8 cellular contexts compared by ENCODE assay signal in genomic region chr15:91706366-91707032, GRCh38.
DNase-seq lines count a peak whose midpoint lies in the region; ATAC-seq lines count a peak whose summit lies in the region.

No MANE protein-coding gene starts in this region.

- H4K20me1 ChIP-seq in BLaER1 treated with 17β-estradiol and CSF1 and Interleukin-3, amounts not matched to agents 10 nM and 100 nM: no peaks in the 10 kb centered on the region

- H3K27ac ChIP-seq in BLaER1 treated with 17β-estradiol and CSF1 and Interleukin-3, amounts not matched to agents 10 nM and 100 nM: peak overlapping the region in 8 of 11 experiments; percentile 6 to 73 (median 60); a peak in 16 of 22 replicates
- no peak overlapping the region for H3K27ac ChIP-seq in right cardiac atrium (ENCODE audit: low read length)

- H3K36me3 ChIP-seq in BLaER1 treated with 17β-estradiol and CSF1 and Interleukin-3, amounts not matched to agents 10 nM and 100 nM: no peaks in the 10 kb centered on the region
- no peaks in the 10 kb centered on the region for H3K36me3 ChIP-seq in adipocyte (ENCODE audit: control insufficient read depth, insufficient read depth, low read length, severe bottlenecking)

- intact Hi-C loops in right cardiac atrium (cut with DNase I): loop anchor here in 3 of 4 donors (5.0 to 10.0 kb wide), 6 partner anchors 148 to 412 kb away; partner anchors contain the start of gene SLCO3A1 (in 1 of the 3)

- peak; percentile 39 for DNase-seq in NCI-H1105 treated with DMSO at 0.1 percent for 48 hours (lab: John Stamatoyannopoulos, UW)
- DNase-seq in SW480 (ENCODE audit: low spot score): peak; percentile 50
- peak; percentile 65 for DNase-seq in adipocyte (ENCODE audit: low read depth)
- peak; percentile 78 to 80 (median 79) for DNase-seq in right cardiac atrium
- peak; percentile 2 for DNase-seq in skeletal muscle cell (ENCODE audit: low read depth)

- peaks cover 0 to 35% (median 14%) of the 10 kb centered on the region in 10 experiments; a peak in 15 of 20 replicates for H3K4me1 ChIP-seq in BLaER1 treated with 17β-estradiol and CSF1 and Interleukin-3, amounts not matched to agents 10 nM and 100 nM
- H3K4me1 ChIP-seq in adipocyte (ENCODE audit: control insufficient read depth, insufficient read depth, low read length) (peaks cover 5% of the 10 kb centered on the region), right cardiac atrium (ENCODE audit: control insufficient read depth, insufficient read depth, low read length) (peaks cover 4% of the 10 kb centered on the region)

- H3K9ac ChIP-seq in BLaER1 treated with 17β-estradiol and CSF1 and Interleukin-3, amounts not matched to agents 10 nM and 100 nM: peak overlapping the region in 5 of 11 experiments; percentile 23 to 60 (median 50); a peak in 7 of 22 replicates
- peak overlapping the region; percentile 38 for H3K9ac ChIP-seq in adipocyte (ENCODE audit: low read length)

- peak overlapping the region in 9 of 11 experiments; percentile 8 to 89 (median 61); a peak in 14 of 22 replicates for H3K4me2 ChIP-seq in BLaER1 treated with 17β-estradiol and CSF1 and Interleukin-3, amounts not matched to agents 10 nM and 100 nM

- peak; percentile 66 for ATAC-seq in GM21515 (IDR thresholded peaks at IDR 0.05; ENCODE audit: unreplicated experiment)
- peak; percentile 85 to 87 for ATAC-seq in right cardiac atrium
- ATAC-seq in GM19395 (IDR thresholded peaks at IDR 0.05; ENCODE audit: unreplicated experiment): no peak

- H3K27me3 ChIP-seq in BLaER1 treated with 17β-estradiol and CSF1 and Interleukin-3, amounts not matched to agents 10 nM and 100 nM: no peaks in the 10 kb centered on the region
- H3K27me3 ChIP-seq in adipocyte (replicated peaks; ENCODE audit: control insufficient read depth, insufficient read depth, low read length): peaks cover 5% of the 10 kb centered on the region
- no peaks in the 10 kb centered on the region for H3K27me3 ChIP-seq in right cardiac atrium (ENCODE audit: control insufficient read depth, insufficient read depth)

- 14% methylated on average over 9 of the region's 9 CpGs for WGBS in right cardiac atrium

- peak overlapping the region in 3 of 10 experiments; percentile 25 to 48 (median 28); a peak in 5 of 20 replicates for H3K4me3 ChIP-seq in BLaER1 treated with 17β-estradiol and CSF1 and Interleukin-3, amounts not matched to agents 10 nM and 100 nM
- H3K4me3 ChIP-seq in adipocyte (ENCODE audit: low read length): peak overlapping the region; percentile 51
- H3K4me3 ChIP-seq in right cardiac atrium (ENCODE audit: low read length): no peak overlapping the region
- H3K4me3 ChIP-seq in skeletal muscle cell (ENCODE audit: low read depth, low read length): no peak overlapping the region

- no peaks in the 10 kb centered on the region for H3K9me3 ChIP-seq in BLaER1 treated with 17β-estradiol and CSF1 and Interleukin-3, amounts not matched to agents 10 nM and 100 nM (replicated peaks in 1 of 11)
- H3K9me3 ChIP-seq in adipocyte (ENCODE audit: control insufficient read depth, low read length): no peaks in the 10 kb centered on the region
- H3K9me3 ChIP-seq in right cardiac atrium (ENCODE audit: control insufficient read depth, low read length): no peaks in the 10 kb centered on the region

Comparison
In these comparisons a context has a peak if more than half of its experiments do, and no peak if none do; other contexts are left out.
1. DNase-seq: peak in every context shown above with its lines; median percentile 79 in right cardiac atrium; 65 in adipocyte; 50 in SW480; 39 in NCI-H1105 treated with DMSO at 0.1 percent for 48 hours; 2 in skeletal muscle cell.